15 cellular contexts compared by ENCODE assay signal in the genomic region with DNA sequence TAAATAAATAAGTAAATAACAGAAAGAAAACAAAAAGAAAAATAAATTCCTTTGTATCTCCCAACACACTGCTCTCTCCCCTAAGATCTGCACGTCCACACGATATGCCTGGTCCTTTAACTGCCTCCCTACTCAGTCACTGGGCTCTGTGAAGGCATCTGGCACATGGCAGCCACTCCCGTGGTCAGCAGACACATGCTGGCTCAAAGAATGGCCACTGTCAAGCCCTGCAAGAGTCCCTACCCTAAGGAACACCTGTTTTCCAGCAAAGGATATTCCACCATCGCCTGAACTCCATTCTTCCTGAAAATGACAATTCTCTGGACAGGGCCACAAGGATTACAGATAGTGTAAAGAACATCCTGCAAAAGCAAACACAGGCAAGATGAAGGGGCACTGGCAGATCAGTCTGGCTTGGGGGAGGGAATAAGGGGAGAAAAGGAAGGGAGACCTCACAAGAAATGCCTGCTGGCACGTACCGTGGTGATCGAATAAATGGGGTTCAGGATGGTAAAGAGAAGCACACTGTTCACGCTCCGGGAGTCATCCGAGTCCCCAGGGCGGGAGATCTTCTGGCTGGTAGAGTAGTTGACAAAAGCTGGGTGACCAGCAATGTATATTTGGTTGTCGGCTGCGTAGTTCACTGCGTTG. TPM values are rescaled to one million over a fixed set of nuclear protein-coding genes. Genes with fewer than 3 reads are reported as not detected.
DNase-seq lines count a peak whose midpoint lies in the region; ATAC-seq and TF ChIP-seq lines count a peak whose summit lies in the region.
"Had no signal": no experiment of that assay in that cellular context is flagged by ENCODE, and none has a peak within 500 bp of the region (broad histone marks: within the 10 kb centered on the region; RNA-seq: fewer than 3 reads in every experiment).

No MANE protein-coding gene starts in this region.

- no peak for DNase-seq in activated naive CD4-positive, alpha-beta T cell treated with anti-CD3 and anti-CD28 coated beads, Interleukin-2, amount 10 ng/mL, durations not matched to agents 7 days and 5 days
- DNase-seq in activated naive CD4-positive, alpha-beta T cell treated with anti-CD3 and anti-CD28 coated beads, Interleukin-2, amount 50 U/mL, for 16 hours = no peak
- no peak for DNase-seq in T-cell
- no peak for DNase-seq in glutamatergic neuron
- no peak for DNase-seq in effector CD8-positive, alpha-beta T cell (lab: John Stamatoyannopoulos, UW)
- no peak for DNase-seq in mucosa of gallbladder (ENCODE audit: low spot score)
- DNase-seq in T-helper 9 cell = no peak
- DNase-seq: activated CD4-positive, alpha-beta T cell treated with anti-CD3 and anti-CD28 coated beads, Interleukin-2, amount 50 U/mL, for 4 hours; colonic mucosa; NCI-H1092 treated with DMSO at 0.1 percent for 48 hours; NCI-H446 treated with DMSO at 0.1 percent for 48 hours; PC-9 had no signal

- CTCF ChIA-PET in activated naive CD4-positive, alpha-beta T cell treated with anti-CD3 and anti-CD28 coated beads, Interleukin-2, amount 10 ng/mL, durations not matched to agents 7 days and 5 days (lab: Charles Lee) = no interaction called here
- CTCF ChIA-PET in T-cell (lab: Charles Lee) = no interaction called here

- peaks cover 77% of the 10 kb centered on the region for H3K36me3 Mint-ChIP-seq in activated naive CD4-positive, alpha-beta T cell treated with anti-CD3 and anti-CD28 coated beads, Interleukin-2, amount 10 ng/mL, durations not matched to agents 7 days and 5 days
- H3K36me3 Mint-ChIP-seq in T-cell (peaks cover 62% of the 10 kb centered on the region), glutamatergic neuron (ENCODE audit: unreplicated experiment) (peaks cover 4% of the 10 kb centered on the region)
- peaks cover 85% of the 10 kb centered on the region for H3K36me3 Mint-ChIP-seq in stimulated activated naive CD8-positive, alpha-beta T cell treated with anti-CD3 and anti-CD28 coated beads, Interleukin-15, Interleukin-2, amounts not matched to agents 100 ng/mL and 50 ng/mL, for 24 hours (ENCODE audit: low read depth)

- H3K27me3 Mint-ChIP-seq in activated naive CD4-positive, alpha-beta T cell treated with anti-CD3 and anti-CD28 coated beads, Interleukin-2, amount 10 ng/mL, durations not matched to agents 7 days and 5 days = peaks cover 8% of the 10 kb centered on the region
- H3K27me3 Mint-ChIP-seq in T-cell (no peaks in the 10 kb centered on the region), glutamatergic neuron (ENCODE audit: unreplicated experiment) (peaks cover 20% of the 10 kb centered on the region)
- H3K27me3 Mint-ChIP-seq in stimulated activated naive CD8-positive, alpha-beta T cell treated with anti-CD3 and anti-CD28 coated beads, Interleukin-15, Interleukin-2, amounts not matched to agents 100 ng/mL and 50 ng/mL, for 24 hours = no peaks in the 10 kb centered on the region
- H3K27me3 Mint-ChIP-seq: memory B cell had no signal

- H3K9me3 Mint-ChIP-seq in activated naive CD4-positive, alpha-beta T cell treated with anti-CD3 and anti-CD28 coated beads, Interleukin-2, amount 10 ng/mL, durations not matched to agents 7 days and 5 days = no peaks in the 10 kb centered on the region
- H3K9me3 Mint-ChIP-seq in T-cell (no peaks in the 10 kb centered on the region), glutamatergic neuron (ENCODE audit: unreplicated experiment) (peaks cover 17% of the 10 kb centered on the region)
- H3K9me3 Mint-ChIP-seq in stimulated activated naive CD8-positive, alpha-beta T cell treated with anti-CD3 and anti-CD28 coated beads, Interleukin-15, Interleukin-2, amounts not matched to agents 100 ng/mL and 50 ng/mL, for 24 hours = no peaks in the 10 kb centered on the region
- H3K9me3 Mint-ChIP-seq: memory B cell had no signal

- H3K27ac Mint-ChIP-seq in activated naive CD4-positive, alpha-beta T cell treated with anti-CD3 and anti-CD28 coated beads, Interleukin-2, amount 10 ng/mL, durations not matched to agents 7 days and 5 days = peak overlapping the region; percentile 75
- peak overlapping the region; percentile 79 to 89 for H3K27ac Mint-ChIP-seq in T-cell
- H3K27ac Mint-ChIP-seq in glutamatergic neuron (ENCODE audit: unreplicated experiment) = peak overlapping the region; percentile 22
- peak overlapping the region; percentile 89 for H3K27ac Mint-ChIP-seq in stimulated activated naive CD8-positive, alpha-beta T cell treated with anti-CD3 and anti-CD28 coated beads, Interleukin-15, Interleukin-2, amounts not matched to agents 100 ng/mL and 50 ng/mL, for 24 hours

- POLR2A ChIA-PET in T-cell (lab: Charles Lee) = no interaction called here

- H3K4me1 Mint-ChIP-seq in activated naive CD4-positive, alpha-beta T cell treated with anti-CD3 and anti-CD28 coated beads, Interleukin-2, amount 10 ng/mL, durations not matched to agents 7 days and 5 days = peaks cover 80% of the 10 kb centered on the region
- H3K4me1 Mint-ChIP-seq in T-cell (peaks cover 83 to 84% (median 84%) of the 10 kb centered on the region in 3 donors), glutamatergic neuron (ENCODE audit: low read depth, unreplicated experiment) (peaks cover 7% of the 10 kb centered on the region)
- peaks cover 87% of the 10 kb centered on the region for H3K4me1 Mint-ChIP-seq in stimulated activated naive CD8-positive, alpha-beta T cell treated with anti-CD3 and anti-CD28 coated beads, Interleukin-15, Interleukin-2, amounts not matched to agents 100 ng/mL and 50 ng/mL, for 24 hours (ENCODE audit: low read depth)

- ATAC-seq in T-cell (replicated peaks in 1 of 4) = no peak

- no peak for TF ChIP-seq CTCF in glutamatergic neuron (IDR thresholded peaks at IDR 0.05; ENCODE audit: partially characterized antibody, unreplicated experiment)

- no peak overlapping the region for H3K4me3 Mint-ChIP-seq in activated naive CD4-positive, alpha-beta T cell treated with anti-CD3 and anti-CD28 coated beads, Interleukin-2, amount 10 ng/mL, durations not matched to agents 7 days and 5 days
- peak overlapping the region in 1 of 3 donors; percentile 97 for H3K4me3 Mint-ChIP-seq in T-cell
- peak overlapping the region; percentile 55 for H3K4me3 Mint-ChIP-seq in glutamatergic neuron (ENCODE audit: unreplicated experiment)
- peak overlapping the region; percentile 52 for H3K4me3 Mint-ChIP-seq in stimulated activated naive CD8-positive, alpha-beta T cell treated with anti-CD3 and anti-CD28 coated beads, Interleukin-15, Interleukin-2, amounts not matched to agents 100 ng/mL and 50 ng/mL, for 24 hours
- H3K4me3 Mint-ChIP-seq: memory B cell had no signal

RNA-seq across cellular contexts. Expression of a gene that starts 4.3 kb away (rescaled TPM):
- 100 to 1,000 TPM; 320 to 498 (median 330) TPM for total RNA-seq in T-cell
- 371 TPM for total RNA-seq in glutamatergic neuron (ENCODE audit: unreplicated experiment)
- total RNA-seq in mucosa of gallbladder = 284 TPM

RNA-seq across cellular contexts. Expression of a gene that starts 13.9 kb away (rescaled TPM):
- total RNA-seq in T-cell (100 to 1,000 TPM in 4 of 5 donors, 10 to 100 TPM in 1; 76.7 to 159 (median 134) TPM), glutamatergic neuron (ENCODE audit: unreplicated experiment) (77.8 TPM), mucosa of gallbladder (205 TPM)

RNA-seq across cellular contexts. Expression of a gene that starts 32.6 kb away (rescaled TPM):
- total RNA-seq in T-cell (10 to 100 TPM; 44.2 to 81.3 (median 71.0) TPM), glutamatergic neuron (ENCODE audit: unreplicated experiment) (2.7 TPM), mucosa of gallbladder (11.9 TPM)

RNA-seq across cellular contexts. Expression of a gene that starts 32.8 kb away (rescaled TPM):
- 1 to 10 TPM; 3.8 to 8.8 (median 6.6) TPM for total RNA-seq in T-cell
- total RNA-seq in glutamatergic neuron (ENCODE audit: unreplicated experiment) = not detected
- 1,935 TPM for total RNA-seq in mucosa of gallbladder
- total RNA-seq: Daoy had no signal

RNA-seq across cellular contexts. Expression of a gene that starts 53.9 kb away (rescaled TPM):
- total RNA-seq in T-cell (10 to 100 TPM; 50.7 to 67.6 (median 55.6) TPM), glutamatergic neuron (ENCODE audit: unreplicated experiment) (91.3 TPM), mucosa of gallbladder (63.0 TPM)

Comparison
In these comparisons a context has a peak if more than half of its experiments do, and no peak if none do; other contexts are left out.
1. H3K27ac Mint-ChIP-seq: peak in every context shown above with its lines; median percentile 89 in stimulated activated naive CD8-positive, alpha-beta T cell treated with anti-CD3 and anti-CD28 coated beads, Interleukin-15, Interleukin-2, amounts not matched to agents 100 ng/mL and 50 ng/mL, for 24 hours; 84 in T-cell; 75 in activated naive CD4-positive, alpha-beta T cell treated with anti-CD3 and anti-CD28 coated beads, Interleukin-2, amount 10 ng/mL, durations not matched to agents 7 days and 5 days; 22 in glutamatergic neuron.